In genomic region chr1:45018599-45019230, GRCh38 we compare ENCODE assay signal across 8 cellular contexts. TPM values are rescaled to one million over a fixed set of nuclear protein-coding genes. Genes with fewer than 3 reads are reported as not detected.
DNase-seq lines count a peak whose midpoint lies in the region; ATAC-seq, FAIRE-seq and TF ChIP-seq lines count a peak whose summit lies in the region.

No MANE protein-coding gene starts in this region.

- peak; percentile 86 for TF ChIP-seq RAD21 in HCT116 (IDR thresholded peaks at IDR 0.05; ENCODE audit: low read depth)
- TF ChIP-seq RAD21 in HepG2 (CRISPR knock-in tag; IDR thresholded peaks at IDR 0.05), result peak; percentile 87

- H3K36me3 ChIP-seq in HCT116 (ENCODE audit: control insufficient read depth in 1 of 2, insufficient read depth in 2 of 2, low read length in 2 of 2) (no peaks in the 10 kb centered on the region), HepG2 (replicated peaks in 1 of 2; ENCODE audit: control insufficient read depth in 1 of 2, insufficient read depth in 2 of 2, low read length in 2 of 2) (peaks cover 0 to 11% of the 10 kb centered on the region in 2 experiments; a peak in 3 of 5 replicates)

- in situ Hi-C loops in HepG2 (cut with HindIII; ENCODE audit: extremely low pct_ligation_motif_present, low pct_unique_long_range_greater_than_20kb), result loop anchor here (10.0 to 25.0 kb wide), 2 partner anchors 181 to 216 kb away; partner anchors contain the start of gene PTCH2

- H3K4me3 ChIP-seq in HCT116 (replicated peaks in 1 of 2; ENCODE audit: low read depth in 1 of 2, low read length in 2 of 2) (no peak overlapping the region), HepG2 (replicated peaks in 1 of 3; ENCODE audit: insufficient read depth in 1 of 3, low read depth in 2 of 3, low read length in 3 of 3) (no peak overlapping the region)

- no peaks in the 10 kb centered on the region for H3K9me3 Mint-ChIP-seq in central memory CD8-positive, alpha-beta T cell

- TF ChIP-seq CTCF in HCT116 (IDR thresholded peaks at IDR 0.05 in 2 of 3, conservative IDR thresholded peaks at IDR 0.05 in 1 of 3; ENCODE audit: borderline replicate concordance in 1 of 3, insufficient read depth in 1 of 3, low read depth in 2 of 3, low read length in 2 of 3) (peak; percentile 83 to 93 (median 84)), HepG2 (CRISPR knock-in tag; IDR thresholded peaks at IDR 0.05) (peak; percentile 86)

- H3K4me1 ChIP-seq in HCT116 (ENCODE audit: control insufficient read depth in 1 of 2, insufficient read depth in 2 of 2, low read length in 2 of 2), result no peaks in the 10 kb centered on the region
- H3K4me1 ChIP-seq in HepG2 (ENCODE audit: insufficient read depth, low read length), result peaks cover 12% of the 10 kb centered on the region

- ATAC-seq in HCT116, result peak; percentile 96
- peak; percentile 73 for ATAC-seq in central memory CD8-positive, alpha-beta T cell (replicated peaks; ENCODE audit: extremely low read depth, poor library complexity, severe bottlenecking)
- peak; percentile 91 for ATAC-seq in HepG2

- no peaks in the 10 kb centered on the region for H4K20me1 ChIP-seq in HCT116 (ENCODE audit: insufficient read depth)
- H4K20me1 ChIP-seq in HepG2 (ENCODE audit: insufficient read depth, low read length), result no peaks in the 10 kb centered on the region

- RAD21 ChIA-PET in HCT116 (lab: Charles Lee; ENCODE audit: low non-redundant PET in 1 of 2, low total read pairs in 2 of 2, uncharacterized antibody in 2 of 2, unreplicated experiment in 2 of 2), result interaction anchor here (0.6 to 1.6 kb wide), 4 partner anchors 281 to 285 kb away, joined by 3 to 8 read pairs (median 4); no protein-coding TSS in a partner anchor

- CTCF ChIA-PET in HCT116 (lab: Charles Lee) (interaction anchor here (0.5 to 11.9 kb wide), 10 partner anchors 9 to 1527 kb away, joined by 3 to 214 read pairs (median 5); partner anchors contain the start of genes MMACHC and TESK2), HepG2 (lab: Yijun Ruan, JAX; ENCODE audit: low intra/inter-chr PET ratio, low total read pairs) (interaction anchor here (2.2 to 3.7 kb wide), 2 partner anchors 282 to 285 kb away, joined by 13 to 20 read pairs; no protein-coding TSS in a partner anchor)

- peak overlapping the region; percentile 28 for H2AFZ ChIP-seq in HCT116 (ENCODE audit: low read depth, low read length, poor library complexity, severe bottlenecking)
- H2AFZ ChIP-seq in HepG2 (ENCODE audit: low read length), result no peak overlapping the region

- H3K27me3 ChIP-seq in HCT116 (ENCODE audit: insufficient read depth, low read length) (no peaks in the 10 kb centered on the region), HepG2 (ENCODE audit: control insufficient read depth in 1 of 2, insufficient read depth in 2 of 2, low read length in 2 of 2) (no peaks in the 10 kb centered on the region)

- no peaks in the 10 kb centered on the region for H3K27me3 Mint-ChIP-seq in central memory CD8-positive, alpha-beta T cell

- H3K4me1 Mint-ChIP-seq in central memory CD8-positive, alpha-beta T cell, result peaks cover 17% of the 10 kb centered on the region

- POLR2A ChIA-PET in HCT116 (lab: Charles Lee) (interaction anchor here (0.6 to 1.5 kb wide), 3 partner anchors 281 to 472 kb away, joined by 3 to 6 read pairs (median 3); partner anchors contain the start of gene TESK2), HepG2 (lab: Yijun Ruan, JAX) (interaction anchor here (1.1 to 10.4 kb wide), 2 partner anchors 244 to 282 kb away, joined by 3 to 231 read pairs; partner anchors contain the start of gene RPS8)

- H3K27ac Mint-ChIP-seq in central memory CD8-positive, alpha-beta T cell (ENCODE audit: low read depth), result no peak overlapping the region

- no peak overlapping the region for H3K4me3 Mint-ChIP-seq in central memory CD8-positive, alpha-beta T cell

- no peaks in the 10 kb centered on the region for H3K79me2 ChIP-seq in HCT116 (ENCODE audit: insufficient read depth, low read length)
- H3K79me2 ChIP-seq in HepG2 (ENCODE audit: insufficient read depth, low read length), result peaks cover 4% of the 10 kb centered on the region

- no peak for TF ChIP-seq EP300 in HepG2 (IDR thresholded peaks at IDR 0.05; ENCODE audit: low read depth in 2 of 2, low read length in 2 of 2)
- TF ChIP-seq EP300 in HepG2 (CRISPR knock-in tag; IDR thresholded peaks at IDR 0.05; ENCODE audit: borderline replicate concordance), result no peak

- BruUV-seq in HCT116 (replicated peaks; lab: Mats Ljungman, UMichigan) (no TSS peak), HepG2 (replicated peaks; lab: Mats Ljungman, UMichigan) (no TSS peak)

- intact Hi-C loops in HCT116 (cut with micrococcal nuclease), result loop anchor here (1.0 to 10.0 kb wide), 3 partner anchors 212 to 886 kb away; no protein-coding TSS in a partner anchor
- intact Hi-C loops in HepG2 (cut with micrococcal nuclease; ENCODE audit: unreplicated experiment), result loop anchor here (1.0 kb wide), 2 partner anchors 188 to 282 kb away; partner anchors contain the start of gene ZSWIM5

- H3K4me2 ChIP-seq in HCT116 (ENCODE audit: low read length), result 0 out of 2 replicates have a peak overlapping the region, but pooled peaks have one; percentile 1
- no peak overlapping the region for H3K4me2 ChIP-seq in HepG2 (ENCODE audit: low read depth, low read length)

- FAIRE-seq in HepG2 (lab: Jason Lieb, UNC), result peak; percentile 90

- H3K9ac ChIP-seq in HCT116 (ENCODE audit: low read length) (no peak overlapping the region), HepG2 (ENCODE audit: insufficient read depth, low read depth, low read length) (no peak overlapping the region)

- TF ChIP-seq POLR2A in HCT116 (IDR thresholded peaks at IDR 0.05; ENCODE audit: borderline replicate concordance, extremely low read depth, insufficient read depth, insufficient read length) (no peak), HepG2 (IDR thresholded peaks at IDR 0.05; ENCODE audit: insufficient read depth in 1 of 2, low read depth in 2 of 2, low read length in 2 of 2) (no peak)

- H3K27ac ChIP-seq in HCT116 (ENCODE audit: low read depth, low read length), result no peak overlapping the region
- H3K27ac ChIP-seq in HepG2 (ENCODE audit: extremely low read length, insufficient read depth, low read length), result no peak overlapping the region

- no peaks in the 10 kb centered on the region for H3K9me3 ChIP-seq in HCT116 (ENCODE audit: control insufficient read depth in 1 of 2, insufficient read depth in 1 of 2, low read depth in 1 of 2, low read length in 2 of 2)
- H3K9me3 ChIP-seq in HepG2 (ENCODE audit: low read length), result no peaks in the 10 kb centered on the region

- peak; percentile 75 for DNase-seq in DMS153 treated with DMSO at 0.1 percent for 48 hours (lab: John Stamatoyannopoulos, UW; ENCODE audit: unreplicated experiment)
- peak; percentile 41 for DNase-seq in HCT116 (ENCODE audit: low read depth, low spot score)
- peak; percentile 17 for DNase-seq in NCI-H2081 treated with DMSO at 0.1 percent for 48 hours (lab: John Stamatoyannopoulos, UW)
- DNase-seq in activated CD4-positive, CD25-positive, alpha-beta regulatory T cell (lab: John Stamatoyannopoulos, UW), result peak in 3 of 4 experiments; percentile 24 to 35 (median 28)
- DNase-seq in central memory CD8-positive, alpha-beta T cell (ENCODE audit: low spot score in 2 of 2), result no peak
- peak; percentile 47 for DNase-seq in HepG2 (ENCODE audit: low spot score)
- peak; percentile 31 for DNase-seq in stimulated activated CD8-positive, alpha-beta memory T cell treated with anti-CD3 and anti-CD28 coated beads, Interleukin-12 subunit alpha, Interleukin-12 subunit beta, amount 100 ng/mL, for 24 hours (ENCODE audit: extremely low read depth)
- no peak for DNase-seq in GM19240 (ENCODE audit: insufficient read length, low spot score)

- 83% methylated on average over 11 of the region's 16 CpGs for WGBS in HepG2 (ENCODE audit: low lambda C conversion rate)

- H3K36me3 Mint-ChIP-seq in central memory CD8-positive, alpha-beta T cell (ENCODE audit: insufficient read depth), result peaks cover 6% of the 10 kb centered on the region

- no peaks in the 10 kb centered on the region for H3K9me2 ChIP-seq in HCT116 (ENCODE audit: insufficient read depth)

RNA-seq across cellular contexts. Expression of gene UROD, which starts 6.7 kb away (rescaled TPM):
- total RNA-seq in HCT116 (2021; ENCODE audit: unreplicated experiment) (73.7 TPM), HepG2 (2016; rRNA removed; fragmentation: Illumina TruSeq; extraction: Trizol) (171 and 243 TPM in 2 replicates)
- polyA plus RNA-seq in HCT116 (2012), result 76.0 and 90.0 TPM in 2 replicates
- total RNA-seq in HepG2 (2016; cell fraction: cytosol; rRNA removed; fragmentation: Illumina TruSeq; extraction: Trizol; ENCODE audit: low read depth), result 52.3 and 57.9 TPM in 2 replicates
- 176 and 234 TPM in 2 replicates for total RNA-seq in HepG2 (2016; cell fraction: insoluble cytoplasmic fraction; rRNA removed; fragmentation: Illumina TruSeq; extraction: Trizol)
- 80.0 and 84.0 TPM in 2 replicates for total RNA-seq in HepG2 (2016; cell fraction: membrane; rRNA removed; fragmentation: Illumina TruSeq; extraction: Trizol)
- 104 and 109 TPM in 2 replicates for total RNA-seq in HepG2 (2016; cell fraction: nucleus; rRNA removed; fragmentation: Illumina TruSeq; extraction: Trizol)
- 162 and 172 TPM in 2 replicates for polyA plus RNA-seq in HepG2 (2011; rRNA removed)
- 149 and 186 TPM in 2 replicates for polyA plus RNA-seq in HepG2 (2011; cell fraction: cytosol; rRNA removed)
- 221 and 235 TPM in 2 replicates for polyA plus RNA-seq in HepG2 (2011; cell fraction: nucleus; rRNA removed)
- polyA plus RNA-seq in HepG2 (2012), result 54.1 and 58.6 TPM in 2 replicates
- polyA plus RNA-seq in HepG2 (2016; cell fraction: cytosol; fragmentation: Illumina TruSeq; extraction: Trizol; ENCODE audit: low read depth), result 54.0 and 55.9 TPM in 2 replicates
- polyA plus RNA-seq in HepG2 (2016; cell fraction: insoluble cytoplasmic fraction; fragmentation: Illumina TruSeq; extraction: Trizol; ENCODE audit: low read depth), result 208 and 224 TPM in 2 replicates
- 72.8 and 73.2 TPM in 2 replicates for polyA plus RNA-seq in HepG2 (2016; cell fraction: membrane; fragmentation: Illumina TruSeq; extraction: Trizol; ENCODE audit: low read depth)
- 178 and 190 TPM in 2 replicates for polyA plus RNA-seq in HepG2 (2016; cell fraction: nucleus; fragmentation: Illumina TruSeq; extraction: Trizol; ENCODE audit: insufficient read depth, low read depth)
- 175 and 194 TPM in 2 replicates for polyA minus RNA-seq in HepG2 (2011; rRNA and poly(A)+ RNA removed; ENCODE audit: low replicate concordance)
- polyA minus RNA-seq in HepG2 (2011; cell fraction: cytosol; rRNA and poly(A)+ RNA removed), result 36.4 and 37.4 TPM in 2 replicates
- polyA minus RNA-seq in HepG2 (2011; cell fraction: nucleus; rRNA and poly(A)+ RNA removed), result 48.0 and 55.0 TPM in 2 replicates

RNA-seq across cellular contexts. Expression of gene HECTD3, which starts 7.6 kb away (rescaled TPM):
- total RNA-seq in HCT116 (2021; ENCODE audit: unreplicated experiment) (25.5 TPM), HepG2 (2016; rRNA removed; fragmentation: Illumina TruSeq; extraction: Trizol) (16.2 and 18.6 TPM in 2 replicates)
- polyA plus RNA-seq in HCT116 (2012), result 20.7 and 20.9 TPM in 2 replicates
- total RNA-seq in HepG2 (2016; cell fraction: cytosol; rRNA removed; fragmentation: Illumina TruSeq; extraction: Trizol; ENCODE audit: low read depth), result 2.3 and 2.5 TPM in 2 replicates
- total RNA-seq in HepG2 (2016; cell fraction: insoluble cytoplasmic fraction; rRNA removed; fragmentation: Illumina TruSeq; extraction: Trizol), result 13.8 and 18.5 TPM in 2 replicates
- 4.6 and 6.4 TPM in 2 replicates for total RNA-seq in HepG2 (2016; cell fraction: membrane; rRNA removed; fragmentation: Illumina TruSeq; extraction: Trizol)
- 14.0 and 15.5 TPM in 2 replicates for total RNA-seq in HepG2 (2016; cell fraction: nucleus; rRNA removed; fragmentation: Illumina TruSeq; extraction: Trizol)
- 24.5 and 27.1 TPM in 2 replicates for polyA plus RNA-seq in HepG2 (2011; rRNA removed)
- 19.4 and 21.0 TPM in 2 replicates for polyA plus RNA-seq in HepG2 (2011; cell fraction: cytosol; rRNA removed)
- 86.2 and 90.2 TPM in 2 replicates for polyA plus RNA-seq in HepG2 (2011; cell fraction: nucleus; rRNA removed)
- 11.7 and 15.3 TPM in 2 replicates for polyA plus RNA-seq in HepG2 (2012)
- polyA plus RNA-seq in HepG2 (2016; cell fraction: cytosol; fragmentation: Illumina TruSeq; extraction: Trizol; ENCODE audit: low read depth), result 1.4 and 1.9 TPM in 2 replicates
- 17.1 and 21.5 TPM in 2 replicates for polyA plus RNA-seq in HepG2 (2016; cell fraction: insoluble cytoplasmic fraction; fragmentation: Illumina TruSeq; extraction: Trizol; ENCODE audit: low read depth)
- polyA plus RNA-seq in HepG2 (2016; cell fraction: membrane; fragmentation: Illumina TruSeq; extraction: Trizol; ENCODE audit: low read depth), result 4.6 and 6.1 TPM in 2 replicates
- 38.8 and 41.9 TPM in 2 replicates for polyA plus RNA-seq in HepG2 (2016; cell fraction: nucleus; fragmentation: Illumina TruSeq; extraction: Trizol; ENCODE audit: insufficient read depth, low read depth)
- 38.1 and 44.2 TPM in 2 replicates for polyA minus RNA-seq in HepG2 (2011; rRNA and poly(A)+ RNA removed; ENCODE audit: low replicate concordance)
- 13.9 and 14.3 TPM in 2 replicates for polyA minus RNA-seq in HepG2 (2011; cell fraction: cytosol; rRNA and poly(A)+ RNA removed)
- 17.5 and 23.1 TPM in 2 replicates for polyA minus RNA-seq in HepG2 (2011; cell fraction: nucleus; rRNA and poly(A)+ RNA removed)

RNA-seq across cellular contexts. Expression of gene EIF2B3, which starts 32.3 kb away (rescaled TPM):
- 17.7 TPM for total RNA-seq in HCT116 (2021; ENCODE audit: unreplicated experiment)
- polyA plus RNA-seq in HCT116 (2012), result 13.7 and 16.3 TPM in 2 replicates
- total RNA-seq in HepG2 (2016; rRNA removed; fragmentation: Illumina TruSeq; extraction: Trizol), result 41.0 and 62.6 TPM in 2 replicates
- total RNA-seq in HepG2 (2016; cell fraction: cytosol; rRNA removed; fragmentation: Illumina TruSeq; extraction: Trizol; ENCODE audit: low read depth), result 9.5 and 10.1 TPM in 2 replicates
- 39.3 and 67.7 TPM in 2 replicates for total RNA-seq in HepG2 (2016; cell fraction: insoluble cytoplasmic fraction; rRNA removed; fragmentation: Illumina TruSeq; extraction: Trizol)
- total RNA-seq in HepG2 (2016; cell fraction: membrane; rRNA removed; fragmentation: Illumina TruSeq; extraction: Trizol), result 13.5 and 13.7 TPM in 2 replicates
- total RNA-seq in HepG2 (2016; cell fraction: nucleus; rRNA removed; fragmentation: Illumina TruSeq; extraction: Trizol), result 24.8 and 30.1 TPM in 2 replicates
- polyA plus RNA-seq in HepG2 (2011; rRNA removed), result 17.1 and 20.1 TPM in 2 replicates
- polyA plus RNA-seq in HepG2 (2011; cell fraction: cytosol; rRNA removed), result 14.3 and 17.4 TPM in 2 replicates
- polyA plus RNA-seq in HepG2 (2011; cell fraction: nucleus; rRNA removed), result 4.6 and 6.5 TPM in 2 replicates
- polyA plus RNA-seq in HepG2 (2012), result 18.6 and 21.6 TPM in 2 replicates
- polyA plus RNA-seq in HepG2 (2016; cell fraction: cytosol; fragmentation: Illumina TruSeq; extraction: Trizol; ENCODE audit: low read depth), result 5.6 and 5.8 TPM in 2 replicates
- 51.1 and 52.1 TPM in 2 replicates for polyA plus RNA-seq in HepG2 (2016; cell fraction: insoluble cytoplasmic fraction; fragmentation: Illumina TruSeq; extraction: Trizol; ENCODE audit: low read depth)
- polyA plus RNA-seq in HepG2 (2016; cell fraction: membrane; fragmentation: Illumina TruSeq; extraction: Trizol; ENCODE audit: low read depth), result 6.7 and 6.9 TPM in 2 replicates
- polyA plus RNA-seq in HepG2 (2016; cell fraction: nucleus; fragmentation: Illumina TruSeq; extraction: Trizol; ENCODE audit: insufficient read depth, low read depth), result 14.3 and 17.5 TPM in 2 replicates
- polyA minus RNA-seq in HepG2 (2011; rRNA and poly(A)+ RNA removed; ENCODE audit: low replicate concordance), result 12.9 and 18.9 TPM in 2 replicates
- 8.2 and 12.9 TPM in 2 replicates for polyA minus RNA-seq in HepG2 (2011; cell fraction: cytosol; rRNA and poly(A)+ RNA removed)
- polyA minus RNA-seq in HepG2 (2011; cell fraction: nucleus; rRNA and poly(A)+ RNA removed), result 24.9 and 35.5 TPM in 2 replicates

Comparison
In these comparisons a context has a peak if more than half of its experiments do, and no peak if none do; other contexts are left out.
1. DNase-seq: peak in DMS153 treated with DMSO at 0.1 percent for 48 hours (single experiment), HCT116 (single experiment), NCI-H2081 treated with DMSO at 0.1 percent for 48 hours (single experiment), activated CD4-positive, CD25-positive, alpha-beta regulatory T cell (3 of 4), HepG2 (single experiment) and stimulated activated CD8-positive, alpha-beta memory T cell treated with anti-CD3 and anti-CD28 coated beads, Interleukin-12 subunit alpha, Interleukin-12 subunit beta, amount 100 ng/mL, for 24 hours (single experiment); none in central memory CD8-positive, alpha-beta T cell (0 of 2) and GM19240 (single experiment).
2. Peak in every context shown above with its lines, with median percentiles within 50 percentile points of each other: ATAC-seq.